Comparison of ENCODE assay signal across 1 cellular context in the genomic region with DNA sequence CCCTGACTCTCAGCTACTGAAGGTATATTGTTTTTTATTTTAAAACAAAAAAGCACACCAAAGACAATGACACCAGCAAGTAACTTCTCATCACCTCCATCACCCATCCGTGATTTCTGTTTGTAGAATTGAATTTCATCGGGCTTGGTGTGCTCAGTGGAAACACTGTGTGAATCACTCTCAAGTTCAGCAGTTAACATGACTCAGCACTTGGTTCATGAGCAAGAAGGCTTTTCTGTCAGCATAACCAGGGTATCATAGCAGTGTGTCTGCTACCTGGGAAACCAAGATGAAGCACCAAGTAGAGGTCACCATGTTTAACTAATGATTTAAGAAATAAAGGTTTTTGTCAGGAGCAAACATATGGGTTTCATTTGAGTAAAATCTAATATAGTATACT.
TF ChIP-seq lines count a peak whose summit lies in the region.

No MANE protein-coding gene starts in this region.

TF ChIP-seq in H1, 55 proteins besides CTCF, POLR2A, EP300 and RAD21:
- TF ChIP-seq MAFK (IDR thresholded peaks at IDR 0.05; ENCODE audit: low read depth, low read length) (peak; percentile 58; the same call in 1 of the 2 replicates), BACH1 (IDR thresholded peaks at IDR 0.05; ENCODE audit: low read length) (peak; percentile 82), SP4 (IDR thresholded peaks at IDR 0.05; ENCODE audit: low read length) (no peak)
